Comparison of ENCODE assay signal across 1 cellular context in genomic region chr1:211732276-211732571, GRCh38.
TF ChIP-seq lines count a peak whose summit lies in the region.

No MANE protein-coding gene starts in this region.

TF ChIP-seq in GM23338, 12 proteins besides CTCF, POLR2A, EP300 and RAD21 (continued from another document):
- TF ChIP-seq ZNF462 (CRISPR knock-in tag; IDR thresholded peaks at IDR 0.05) (no peak), ETS1 (IDR thresholded peaks at IDR 0.05) (no peak), CREB1 (CRISPR knock-in tag; IDR thresholded peaks at IDR 0.05; ENCODE audit: low read depth) (no peak)
